In the genomic region with DNA sequence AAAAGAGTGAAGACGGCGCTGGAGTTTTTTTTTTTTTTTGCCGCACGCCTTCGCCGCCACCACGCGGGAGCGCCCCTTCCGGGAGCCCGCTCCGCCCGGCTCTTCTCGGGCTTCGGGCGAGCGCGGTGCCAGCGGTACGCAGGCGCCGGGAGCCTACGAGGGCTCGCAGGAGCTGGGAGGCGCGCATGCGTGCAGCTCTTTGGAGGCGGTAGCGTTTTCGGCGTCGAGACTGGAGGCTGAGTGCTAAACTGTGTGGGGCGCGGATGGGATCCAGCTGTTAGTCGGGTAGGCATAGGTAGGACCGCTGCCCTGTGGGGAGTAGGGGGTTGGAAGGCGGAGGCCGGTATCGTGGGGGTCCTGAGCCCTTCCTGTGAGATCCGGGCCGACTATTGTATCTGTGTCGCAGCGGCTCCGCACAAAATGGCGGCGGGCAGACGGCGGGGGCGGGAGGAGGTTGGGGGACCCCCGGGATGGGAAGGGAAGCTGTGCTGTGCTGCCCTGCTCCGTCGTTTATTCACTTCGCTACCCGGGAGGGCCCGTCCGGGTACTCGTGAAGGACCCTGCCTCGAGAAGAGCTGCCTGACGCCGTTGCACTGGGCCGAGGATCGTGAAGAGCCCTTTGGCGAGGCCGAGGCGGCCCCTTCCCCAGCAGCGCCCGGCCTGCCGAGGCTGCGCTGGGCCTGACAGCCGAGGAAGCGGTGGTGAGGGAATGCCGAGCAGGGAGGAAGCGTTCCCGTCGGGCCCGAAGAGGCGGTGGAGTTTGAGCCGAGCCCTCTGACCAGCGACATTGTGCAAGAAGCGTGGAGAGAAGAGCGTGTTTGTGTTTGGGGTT, we compare ENCODE assay signal across 1 cellular context.
TF ChIP-seq lines count a peak whose summit lies in the region.

A gene with protein sequence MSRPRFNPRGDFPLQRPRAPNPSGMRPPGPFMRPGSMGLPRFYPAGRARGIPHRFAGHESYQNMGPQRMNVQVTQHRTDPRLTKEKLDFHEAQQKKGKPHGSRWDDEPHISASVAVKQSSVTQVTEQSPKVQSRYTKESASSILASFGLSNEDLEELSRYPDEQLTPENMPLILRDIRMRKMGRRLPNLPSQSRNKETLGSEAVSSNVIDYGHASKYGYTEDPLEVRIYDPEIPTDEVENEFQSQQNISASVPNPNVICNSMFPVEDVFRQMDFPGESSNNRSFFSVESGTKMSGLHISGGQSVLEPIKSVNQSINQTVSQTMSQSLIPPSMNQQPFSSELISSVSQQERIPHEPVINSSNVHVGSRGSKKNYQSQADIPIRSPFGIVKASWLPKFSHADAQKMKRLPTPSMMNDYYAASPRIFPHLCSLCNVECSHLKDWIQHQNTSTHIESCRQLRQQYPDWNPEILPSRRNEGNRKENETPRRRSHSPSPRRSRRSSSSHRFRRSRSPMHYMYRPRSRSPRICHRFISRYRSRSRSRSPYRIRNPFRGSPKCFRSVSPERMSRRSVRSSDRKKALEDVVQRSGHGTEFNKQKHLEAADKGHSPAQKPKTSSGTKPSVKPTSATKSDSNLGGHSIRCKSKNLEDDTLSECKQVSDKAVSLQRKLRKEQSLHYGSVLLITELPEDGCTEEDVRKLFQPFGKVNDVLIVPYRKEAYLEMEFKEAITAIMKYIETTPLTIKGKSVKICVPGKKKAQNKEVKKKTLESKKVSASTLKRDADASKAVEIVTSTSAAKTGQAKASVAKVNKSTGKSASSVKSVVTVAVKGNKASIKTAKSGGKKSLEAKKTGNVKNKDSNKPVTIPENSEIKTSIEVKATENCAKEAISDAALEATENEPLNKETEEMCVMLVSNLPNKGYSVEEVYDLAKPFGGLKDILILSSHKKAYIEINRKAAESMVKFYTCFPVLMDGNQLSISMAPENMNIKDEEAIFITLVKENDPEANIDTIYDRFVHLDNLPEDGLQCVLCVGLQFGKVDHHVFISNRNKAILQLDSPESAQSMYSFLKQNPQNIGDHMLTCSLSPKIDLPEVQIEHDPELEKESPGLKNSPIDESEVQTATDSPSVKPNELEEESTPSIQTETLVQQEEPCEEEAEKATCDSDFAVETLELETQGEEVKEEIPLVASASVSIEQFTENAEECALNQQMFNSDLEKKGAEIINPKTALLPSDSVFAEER (N-terminal part only) (plus strand): TSS at position 202 of the 832 bp plus-strand sequence. CDS start 17,173 bp downstream, outside the sequence.

TF ChIP-seq in HepG2, 621 proteins besides CTCF, POLR2A, EP300 and RAD21 (continued from another document and continues in another):
- TF ChIP-seq, protein P1, sequence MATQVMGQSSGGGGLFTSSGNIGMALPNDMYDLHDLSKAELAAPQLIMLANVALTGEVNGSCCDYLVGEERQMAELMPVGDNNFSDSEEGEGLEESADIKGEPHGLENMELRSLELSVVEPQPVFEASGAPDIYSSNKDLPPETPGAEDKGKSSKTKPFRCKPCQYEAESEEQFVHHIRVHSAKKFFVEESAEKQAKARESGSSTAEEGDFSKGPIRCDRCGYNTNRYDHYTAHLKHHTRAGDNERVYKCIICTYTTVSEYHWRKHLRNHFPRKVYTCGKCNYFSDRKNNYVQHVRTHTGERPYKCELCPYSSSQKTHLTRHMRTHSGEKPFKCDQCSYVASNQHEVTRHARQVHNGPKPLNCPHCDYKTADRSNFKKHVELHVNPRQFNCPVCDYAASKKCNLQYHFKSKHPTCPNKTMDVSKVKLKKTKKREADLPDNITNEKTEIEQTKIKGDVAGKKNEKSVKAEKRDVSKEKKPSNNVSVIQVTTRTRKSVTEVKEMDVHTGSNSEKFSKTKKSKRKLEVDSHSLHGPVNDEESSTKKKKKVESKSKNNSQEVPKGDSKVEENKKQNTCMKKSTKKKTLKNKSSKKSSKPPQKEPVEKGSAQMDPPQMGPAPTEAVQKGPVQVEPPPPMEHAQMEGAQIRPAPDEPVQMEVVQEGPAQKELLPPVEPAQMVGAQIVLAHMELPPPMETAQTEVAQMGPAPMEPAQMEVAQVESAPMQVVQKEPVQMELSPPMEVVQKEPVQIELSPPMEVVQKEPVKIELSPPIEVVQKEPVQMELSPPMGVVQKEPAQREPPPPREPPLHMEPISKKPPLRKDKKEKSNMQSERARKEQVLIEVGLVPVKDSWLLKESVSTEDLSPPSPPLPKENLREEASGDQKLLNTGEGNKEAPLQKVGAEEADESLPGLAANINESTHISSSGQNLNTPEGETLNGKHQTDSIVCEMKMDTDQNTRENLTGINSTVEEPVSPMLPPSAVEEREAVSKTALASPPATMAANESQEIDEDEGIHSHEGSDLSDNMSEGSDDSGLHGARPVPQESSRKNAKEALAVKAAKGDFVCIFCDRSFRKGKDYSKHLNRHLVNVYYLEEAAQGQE (IDR thresholded peaks at IDR 0.05; ENCODE audit: borderline replicate concordance in 1 of 2, low read depth in 1 of 2, low read length in 2 of 2), result no peak
- no peak for TF ChIP-seq ZNF234 (CRISPR knock-in tag; conservative IDR thresholded peaks at IDR 0.05)
- TF ChIP-seq, protein P2, sequence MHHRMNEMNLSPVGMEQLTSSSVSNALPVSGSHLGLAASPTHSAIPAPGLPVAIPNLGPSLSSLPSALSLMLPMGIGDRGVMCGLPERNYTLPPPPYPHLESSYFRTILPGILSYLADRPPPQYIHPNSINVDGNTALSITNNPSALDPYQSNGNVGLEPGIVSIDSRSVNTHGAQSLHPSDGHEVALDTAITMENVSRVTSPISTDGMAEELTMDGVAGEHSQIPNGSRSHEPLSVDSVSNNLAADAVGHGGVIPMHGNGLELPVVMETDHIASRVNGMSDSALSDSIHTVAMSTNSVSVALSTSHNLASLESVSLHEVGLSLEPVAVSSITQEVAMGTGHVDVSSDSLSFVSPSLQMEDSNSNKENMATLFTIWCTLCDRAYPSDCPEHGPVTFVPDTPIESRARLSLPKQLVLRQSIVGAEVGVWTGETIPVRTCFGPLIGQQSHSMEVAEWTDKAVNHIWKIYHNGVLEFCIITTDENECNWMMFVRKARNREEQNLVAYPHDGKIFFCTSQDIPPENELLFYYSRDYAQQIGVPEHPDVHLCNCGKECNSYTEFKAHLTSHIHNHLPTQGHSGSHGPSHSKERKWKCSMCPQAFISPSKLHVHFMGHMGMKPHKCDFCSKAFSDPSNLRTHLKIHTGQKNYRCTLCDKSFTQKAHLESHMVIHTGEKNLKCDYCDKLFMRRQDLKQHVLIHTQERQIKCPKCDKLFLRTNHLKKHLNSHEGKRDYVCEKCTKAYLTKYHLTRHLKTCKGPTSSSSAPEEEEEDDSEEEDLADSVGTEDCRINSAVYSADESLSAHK (CRISPR knock-in tag; IDR thresholded peaks at IDR 0.05; ENCODE audit: borderline replicate concordance), result no peak
- peak; percentile 41; the same call in 1 of the 2 replicates for TF ChIP-seq NCOR1 (IDR thresholded peaks at IDR 0.05; ENCODE audit: borderline replicate concordance, low read length)
- no peak for TF ChIP-seq ZNF7 (CRISPR knock-in tag; IDR thresholded peaks at IDR 0.05)
- peak; percentile 30 for TF ChIP-seq ZNF574 (CRISPR knock-in tag; IDR thresholded peaks at IDR 0.05)
- TF ChIP-seq CHCHD3 (CRISPR knock-in tag; IDR thresholded peaks at IDR 0.05), result peak; percentile 90; the same call in 1 of the 2 replicates
- no peak for TF ChIP-seq KDM6A (CRISPR knock-in tag; IDR thresholded peaks at IDR 0.05; ENCODE audit: low read depth)
- TF ChIP-seq YY1 (IDR thresholded peaks at IDR 0.05; ENCODE audit: insufficient read depth, insufficient replicate concordance, low read depth, low read length), result peak; percentile 91
- no peak; the same call in 1 of the 2 replicates for TF ChIP-seq ZSCAN29 (CRISPR knock-in tag; conservative IDR thresholded peaks at IDR 0.05)
- TF ChIP-seq NFYB (CRISPR knock-in tag; IDR thresholded peaks at IDR 0.05), result peak; percentile 20; the same call in 1 of the 2 replicates
- TF ChIP-seq ZNF263 (CRISPR knock-in tag; IDR thresholded peaks at IDR 0.05), result 0 out of 2 replicates have a peak, but pooled peaks have one; percentile 44
- TF ChIP-seq ZFP91 (CRISPR knock-in tag; IDR thresholded peaks at IDR 0.05; ENCODE audit: borderline replicate concordance), result peak; percentile 71; the same call in 1 of the 2 replicates
- TF ChIP-seq ZNF589 (CRISPR knock-in tag; conservative IDR thresholded peaks at IDR 0.05), result peak; percentile 70; the same call in 1 of the 2 replicates
- peak; percentile 85 for TF ChIP-seq ZNF430 (CRISPR knock-in tag; IDR thresholded peaks at IDR 0.05)
- TF ChIP-seq KLF9 (CRISPR knock-in tag; IDR thresholded peaks at IDR 0.05; ENCODE audit: low read depth), result no peak
- TF ChIP-seq HOXD1 (CRISPR knock-in tag; IDR thresholded peaks at IDR 0.05), result 0 out of 2 replicates have a peak, but pooled peaks have one; percentile 53
- TF ChIP-seq CHD2 (IDR thresholded peaks at IDR 0.05; ENCODE audit: low read depth, low read length), result 0 out of 2 replicates have a peak, but pooled peaks have one; percentile 34
- peak; percentile 75; the same call in 1 of the 2 replicates for TF ChIP-seq EEA1 (CRISPR knock-in tag; IDR thresholded peaks at IDR 0.05; ENCODE audit: borderline replicate concordance)
- TF ChIP-seq RBAK (CRISPR knock-in tag; IDR thresholded peaks at IDR 0.05), result no peak; the same call in 1 of the 2 replicates
- no peak for TF ChIP-seq IKZF1 (IDR thresholded peaks at IDR 0.05)
- TF ChIP-seq ZNF709 (CRISPR knock-in tag; IDR thresholded peaks at IDR 0.05), result peak; percentile 79
- TF ChIP-seq NKX3-1 (CRISPR knock-in tag; IDR thresholded peaks at IDR 0.05), result no peak
- no peak; the same call in 1 of the 2 replicates for TF ChIP-seq SMAD1 (CRISPR knock-in tag; IDR thresholded peaks at IDR 0.05; ENCODE audit: borderline replicate concordance, low read depth)
- TF ChIP-seq KLF16 (CRISPR knock-in tag; IDR thresholded peaks at IDR 0.05), result peak in 1 of 2 experiments; percentile 45; a peak in 2 of 4 replicates
- 0 out of 2 replicates have a peak, but pooled peaks have one; percentile 41 for TF ChIP-seq ZNF556 (CRISPR knock-in tag; IDR thresholded peaks at IDR 0.05; ENCODE audit: borderline replicate concordance)
- no peak for TF ChIP-seq MATR3 (CRISPR knock-in tag; IDR thresholded peaks at IDR 0.05)
- no peak for TF ChIP-seq ZNF251 (CRISPR knock-in tag; IDR thresholded peaks at IDR 0.05)
- TF ChIP-seq ZNF710 (CRISPR knock-in tag; IDR thresholded peaks at IDR 0.05; ENCODE audit: borderline replicate concordance), result peak; percentile 70
- no peak; the same call in 1 of the 2 replicates for TF ChIP-seq PAWR (CRISPR knock-in tag; IDR thresholded peaks at IDR 0.05; ENCODE audit: borderline replicate concordance)
- no peak for TF ChIP-seq TCF7L2 (IDR thresholded peaks at IDR 0.05; ENCODE audit: low read depth, low read length)
- TF ChIP-seq TIGD3 (CRISPR knock-in tag; IDR thresholded peaks at IDR 0.05; ENCODE audit: borderline replicate concordance), result no peak
- no peak for TF ChIP-seq ZNF329 (CRISPR knock-in tag; IDR thresholded peaks at IDR 0.05; ENCODE audit: low read depth)
